ENCODE assay signal across 9 cellular contexts in the genomic region with DNA sequence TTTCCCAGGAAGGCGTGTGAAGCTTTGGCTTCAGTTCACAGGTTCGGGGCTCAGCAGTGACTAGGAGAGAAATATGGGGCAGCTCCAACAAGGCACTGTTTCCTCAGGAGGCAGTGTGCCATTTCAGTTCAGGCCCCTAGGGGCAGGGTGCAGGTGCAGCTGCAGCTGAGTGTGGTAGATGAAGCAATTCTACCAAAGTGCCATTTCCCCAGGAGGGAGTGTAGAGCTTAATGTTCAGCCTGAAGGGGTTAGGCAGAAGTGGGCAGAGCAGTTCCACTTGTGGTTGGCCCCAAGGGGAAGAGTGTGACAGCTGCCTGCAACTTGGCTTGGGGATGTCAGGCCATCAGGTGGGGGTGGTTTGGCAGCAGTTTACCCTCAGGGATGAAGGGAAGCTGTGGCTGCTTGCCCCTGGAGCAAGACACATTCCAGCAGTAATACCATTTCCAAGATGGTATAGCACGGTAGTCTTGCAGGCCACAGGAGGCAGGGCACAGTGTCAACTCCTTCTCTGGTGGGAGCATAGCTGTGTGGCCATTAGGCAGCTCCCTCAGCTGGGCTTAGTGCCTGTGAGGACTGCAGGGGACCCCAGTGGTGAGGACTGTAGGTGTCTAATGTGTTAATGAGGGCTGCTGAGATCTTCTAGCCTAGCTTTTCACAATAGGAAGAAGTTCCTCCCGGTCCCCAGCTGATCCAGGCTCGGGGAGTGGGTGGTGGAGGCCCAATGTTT. TPM values are rescaled to one million over a fixed set of nuclear protein-coding genes. Genes with fewer than 3 reads are reported as not detected.
DNase-seq lines count a peak whose midpoint lies in the region; ATAC-seq and TF ChIP-seq lines count a peak whose summit lies in the region.
"Had no signal": no experiment of that assay in that cellular context is flagged by ENCODE, and none has a peak within 500 bp of the region (broad histone marks: within the 10 kb centered on the region; RNA-seq: fewer than 3 reads in every experiment).

No MANE protein-coding gene starts in this region.

- no peak overlapping the region for H3K9ac ChIP-seq in liver (ENCODE audit: low read depth in 1 of 2, low read length in 2 of 2)

- TF ChIP-seq CTCF in GM12865 (IDR thresholded peaks at IDR 0.05; ENCODE audit: insufficient read depth, low read depth, low read length, missing control alignments) (peak; percentile 74), liver (IDR thresholded peaks at IDR 0.05; ENCODE audit: low read depth, low read length, missing input control) (peak; percentile 7), esophagus muscularis mucosa (IDR thresholded peaks at IDR 0.05) (peak in 1 of 3 experiments; percentile 17)

- H3K27me3 ChIP-seq in liver (ENCODE audit: control insufficient read depth in 4 of 4, insufficient read depth in 4 of 4, low read length in 3 of 4) (no peaks in the 10 kb centered on the region), esophagus muscularis mucosa (no peaks in the 10 kb centered on the region)

- ATAC-seq in GM19455 (IDR thresholded peaks at IDR 0.05; ENCODE audit: unreplicated experiment) (peak; percentile 88), HG03432 (IDR thresholded peaks at IDR 0.05; ENCODE audit: unreplicated experiment) (peak; percentile 98)

- H3K27ac ChIP-seq in liver (ENCODE audit: low read depth in 1 of 2, low read length in 2 of 2) (no peak overlapping the region), esophagus muscularis mucosa (replicated peaks in 1 of 4) (no peak overlapping the region)

- TF ChIP-seq POLR2A in esophagus muscularis mucosa (IDR thresholded peaks at IDR 0.05; ENCODE audit: low read depth) = no peak

- no peak overlapping the region for H3K4me3 ChIP-seq in GM12865 (ENCODE audit: low read depth, low read length)
- H3K4me3 ChIP-seq in liver (ENCODE audit: low read depth in 1 of 3, low read length in 3 of 3) = no peak overlapping the region
- H3K4me3 ChIP-seq in esophagus muscularis mucosa = no peak overlapping the region
- H3K4me3 ChIP-seq: lung had no signal

- H3K9me3 ChIP-seq in liver (ENCODE audit: control insufficient read depth in 4 of 4, low read length in 3 of 4) (no peaks in the 10 kb centered on the region), esophagus muscularis mucosa (no peaks in the 10 kb centered on the region)

- peak in 1 of 2 donors; percentile 44 for TF ChIP-seq RAD21 in liver (IDR thresholded peaks at IDR 0.05)

- H3K36me3 ChIP-seq in liver (ENCODE audit: control insufficient read depth in 4 of 4, insufficient read depth in 3 of 4, low read depth in 1 of 4, low read length in 3 of 4) = no peaks in the 10 kb centered on the region
- H3K36me3 ChIP-seq in esophagus muscularis mucosa = no peaks in the 10 kb centered on the region

- WGBS in liver = 73% methylated on average over 5 of the region's 5 CpGs
- 51% methylated on average over 5 of the region's 5 CpGs for WGBS in esophagus muscularis mucosa

- DNase-seq in GM12865 (ENCODE audit: low read depth) (peak; percentile 71), RPMI7951 (ENCODE audit: low read depth) (peak; percentile 5), NCI-H1092 (lab: John Stamatoyannopoulos, UW) (no peak), esophagus muscularis mucosa (ENCODE audit: extremely low spot score) (no peak), NCI-H446 treated with DMSO at 0.1 percent for 48 hours (lab: John Stamatoyannopoulos, UW) (no peak)

- TF ChIP-seq EP300 in esophagus muscularis mucosa (IDR thresholded peaks at IDR 0.05) = no peak

- H3K4me1 ChIP-seq in liver (ENCODE audit: control insufficient read depth in 4 of 4, insufficient read depth in 4 of 4, low read length in 3 of 4) (no peaks in the 10 kb centered on the region), esophagus muscularis mucosa (no peaks in the 10 kb centered on the region)

- intact Hi-C loops in esophagus muscularis mucosa (cut with DNase I) = no loop called here

TF ChIP-seq in liver, 16 proteins besides CTCF, POLR2A, EP300 and RAD21:
- TF ChIP-seq, protein P1, sequence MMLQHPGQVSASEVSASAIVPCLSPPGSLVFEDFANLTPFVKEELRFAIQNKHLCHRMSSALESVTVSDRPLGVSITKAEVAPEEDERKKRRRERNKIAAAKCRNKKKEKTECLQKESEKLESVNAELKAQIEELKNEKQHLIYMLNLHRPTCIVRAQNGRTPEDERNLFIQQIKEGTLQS (IDR thresholded peaks at IDR 0.05) = no peak
- TF ChIP-seq FOXA2 (IDR thresholded peaks at IDR 0.05) = no peak
- TF ChIP-seq SP1 (IDR thresholded peaks at IDR 0.05) = no peak
- no peak for TF ChIP-seq GABPA (IDR thresholded peaks at IDR 0.05 in 1 of 2, conservative IDR thresholded peaks at IDR 0.05 in 1 of 2)
- no peak for TF ChIP-seq TAF1 (conservative IDR thresholded peaks at IDR 0.05)
- TF ChIP-seq, protein P2, sequence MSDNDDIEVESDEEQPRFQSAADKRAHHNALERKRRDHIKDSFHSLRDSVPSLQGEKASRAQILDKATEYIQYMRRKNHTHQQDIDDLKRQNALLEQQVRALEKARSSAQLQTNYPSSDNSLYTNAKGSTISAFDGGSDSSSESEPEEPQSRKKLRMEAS (IDR thresholded peaks at IDR 0.05) = no peak
- no peak for TF ChIP-seq NR2F2 (IDR thresholded peaks at IDR 0.05)
- no peak for TF ChIP-seq RXRA (IDR thresholded peaks at IDR 0.05)
- TF ChIP-seq HNF4A (conservative IDR thresholded peaks at IDR 0.05) = no peak
- TF ChIP-seq, protein P3, sequence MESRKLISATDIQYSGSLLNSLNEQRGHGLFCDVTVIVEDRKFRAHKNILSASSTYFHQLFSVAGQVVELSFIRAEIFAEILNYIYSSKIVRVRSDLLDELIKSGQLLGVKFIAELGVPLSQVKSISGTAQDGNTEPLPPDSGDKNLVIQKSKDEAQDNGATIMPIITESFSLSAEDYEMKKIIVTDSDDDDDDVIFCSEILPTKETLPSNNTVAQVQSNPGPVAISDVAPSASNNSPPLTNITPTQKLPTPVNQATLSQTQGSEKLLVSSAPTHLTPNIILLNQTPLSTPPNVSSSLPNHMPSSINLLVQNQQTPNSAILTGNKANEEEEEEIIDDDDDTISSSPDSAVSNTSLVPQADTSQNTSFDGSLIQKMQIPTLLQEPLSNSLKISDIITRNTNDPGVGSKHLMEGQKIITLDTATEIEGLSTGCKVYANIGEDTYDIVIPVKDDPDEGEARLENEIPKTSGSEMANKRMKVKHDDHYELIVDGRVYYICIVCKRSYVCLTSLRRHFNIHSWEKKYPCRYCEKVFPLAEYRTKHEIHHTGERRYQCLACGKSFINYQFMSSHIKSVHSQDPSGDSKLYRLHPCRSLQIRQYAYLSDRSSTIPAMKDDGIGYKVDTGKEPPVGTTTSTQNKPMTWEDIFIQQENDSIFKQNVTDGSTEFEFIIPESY (IDR thresholded peaks at IDR 0.05) = no peak
- no peak for TF ChIP-seq FOXA1 (IDR thresholded peaks at IDR 0.05)

RNA-seq across cellular contexts. Expression of a gene that starts 34.7 kb away (rescaled TPM):
- total RNA-seq in RPMI7951 (2014; rRNA removed; shearing (Covaris generic)) = not detected in 2 replicates
- total RNA-seq in liver = under 1 TPM in 1 of 2 donors, not detected in 1; 0.50 TPM
- under 1 TPM; 0.07 to 0.31 TPM for polyA plus RNA-seq in liver
- total RNA-seq in esophagus muscularis mucosa = not detected
- total RNA-seq: lung had no signal

Comparison
In these comparisons a context has a peak if more than half of its experiments do, and no peak if none do; other contexts are left out.
1. DNase-seq: peak in GM12865 (single experiment) and RPMI7951 (single experiment); none in NCI-H1092 (single experiment), esophagus muscularis mucosa (single experiment) and NCI-H446 treated with DMSO at 0.1 percent for 48 hours (single experiment).